ENCODE assay signal across 14 cellular contexts in genomic region chr22:27460596-27461347, GRCh38.
DNase-seq lines count a peak whose midpoint lies in the region; ATAC-seq and TF ChIP-seq lines count a peak whose summit lies in the region.
"Had no signal": no experiment of that assay in that cellular context is flagged by ENCODE, and none has a peak within 500 bp of the region (broad histone marks: within the 10 kb centered on the region; RNA-seq: fewer than 3 reads in every experiment).

No MANE protein-coding gene starts in this region.

- peak overlapping the region; percentile 23 for H2BK120ac ChIP-seq in trophoblast cell (ENCODE audit: insufficient read depth, low read length, poor library complexity)

- H2AFZ ChIP-seq in SK-N-SH (ENCODE audit: low read depth) (no peak overlapping the region; the same call in 1 of the 2 replicates), trophoblast cell (ENCODE audit: insufficient read depth, low read length, poor library complexity) (no peak overlapping the region)

- no peak for TF ChIP-seq EP300 in SK-N-SH (IDR thresholded peaks at IDR 0.05; ENCODE audit: borderline replicate concordance in 1 of 2, low read depth in 1 of 2, low read length in 1 of 2)

- H3K23ac ChIP-seq in trophoblast cell (ENCODE audit: low read length): no peak overlapping the region

- no peak overlapping the region for H3K4ac ChIP-seq in trophoblast cell (ENCODE audit: low read depth, low read length)

- TF ChIP-seq CTCF in AG10803 (conservative IDR thresholded peaks at IDR 0.05; ENCODE audit: low read length): no peak
- TF ChIP-seq CTCF in SK-N-SH (IDR thresholded peaks at IDR 0.05): no peak
- TF ChIP-seq CTCF in fibroblast of pulmonary artery (IDR thresholded peaks at IDR 0.05; ENCODE audit: low read length, missing control alignments): no peak

- CTCF ChIA-PET in SK-N-SH (lab: Yijun Ruan, JAX): interaction anchor here (1.2 kb wide), 1 partner anchor 268 kb away, joined by 3 read pairs; no protein-coding TSS in a partner anchor

- H3K9me3 ChIP-seq in SK-N-SH (no peaks in the 10 kb centered on the region), trophoblast cell (ENCODE audit: insufficient read depth, low read depth, low read length) (no peaks in the 10 kb centered on the region)
- H3K9me3 ChIP-seq: BLaER1 treated with 17β-estradiol and CSF1 and Interleukin-3, amounts not matched to agents 10 nM and 100 nM; HAP-1 had no signal

- H3K79me2 ChIP-seq in SK-N-SH (ENCODE audit: insufficient read depth) (no peaks in the 10 kb centered on the region), trophoblast cell (ENCODE audit: control insufficient read depth, insufficient read depth, low read length, poor library complexity) (no peaks in the 10 kb centered on the region)

- no peak overlapping the region for H3K27ac Mint-ChIP-seq in stimulated activated effector memory CD8-positive, alpha-beta T cell treated with anti-CD3 and anti-CD28 coated beads, Interleukin-12 subunit alpha, Interleukin-12 subunit beta, amount 100 ng/mL, for 72 hours
- no peak overlapping the region for H3K27ac Mint-ChIP-seq in activated T-cell treated with anti-CD3 and anti-CD28 coated beads, Interleukin-2, amount 50 U/mL, for 72 hours
- H3K27ac Mint-ChIP-seq: activated T-helper 17 cell treated with anti-CD3 and anti-CD28 coated beads, Interleukin-2, amount 50 U/mL, for 72 hours had no signal

- TF ChIP-seq RAD21 in SK-N-SH (IDR thresholded peaks at IDR 0.05; ENCODE audit: low read length): no peak

- peaks cover 36% of the 10 kb centered on the region for H3F3A ChIP-seq in SK-N-SH (replicated peaks; ENCODE audit: insufficient read depth)

- H2BK5ac ChIP-seq in trophoblast cell (ENCODE audit: low read depth, low read length, poor library complexity): peak overlapping the region; percentile 18

- no peak overlapping the region for H3K18ac ChIP-seq in trophoblast cell (ENCODE audit: low read length)

- H3K27ac ChIP-seq in SK-N-SH (ENCODE audit: low read depth in 2 of 2, low read length in 1 of 2): peak overlapping the region in 1 of 2 experiments; percentile 61; a peak in 2 of 4 replicates
- H3K27ac ChIP-seq in trophoblast cell (ENCODE audit: low read depth, low read length): no peak overlapping the region
- H3K27ac ChIP-seq: BLaER1 treated with 17β-estradiol and CSF1 and Interleukin-3, amounts not matched to agents 10 nM and 100 nM; spleen had no signal

- no peak overlapping the region for H4K12ac ChIP-seq in trophoblast cell (ENCODE audit: low read depth, low read length)

- H3K36me3 ChIP-seq in SK-N-SH (replicated peaks in 1 of 2; ENCODE audit: control insufficient read depth in 1 of 2, insufficient read depth in 2 of 2, low read length in 1 of 2) (no peaks in the 10 kb centered on the region), trophoblast cell (ENCODE audit: control insufficient read depth in 1 of 2, insufficient read depth in 2 of 2, low read length in 2 of 2) (no peaks in the 10 kb centered on the region)
- H3K36me3 ChIP-seq: BLaER1 treated with 17β-estradiol and CSF1 and Interleukin-3, amounts not matched to agents 10 nM and 100 nM; HAP-1; spleen had no signal

- H2BK12ac ChIP-seq in trophoblast cell (ENCODE audit: low read length): peak overlapping the region; percentile 81

- H3K9ac ChIP-seq in SK-N-SH (peak overlapping the region; percentile 25; the same call in 1 of the 2 replicates), trophoblast cell (ENCODE audit: low read length) (no peak overlapping the region)
- H3K9ac ChIP-seq: BLaER1 treated with 17β-estradiol and CSF1 and Interleukin-3, amounts not matched to agents 10 nM and 100 nM had no signal

- peaks cover 3% of the 10 kb centered on the region for H3K9me3 Mint-ChIP-seq in stimulated activated effector memory CD8-positive, alpha-beta T cell treated with anti-CD3 and anti-CD28 coated beads, Interleukin-12 subunit alpha, Interleukin-12 subunit beta, amount 100 ng/mL, for 72 hours
- H3K9me3 Mint-ChIP-seq in activated T-cell treated with anti-CD3 and anti-CD28 coated beads, Interleukin-2, amount 50 U/mL, for 72 hours: no peaks in the 10 kb centered on the region
- H3K9me3 Mint-ChIP-seq: activated T-helper 17 cell treated with anti-CD3 and anti-CD28 coated beads, Interleukin-2, amount 50 U/mL, for 72 hours had no signal

- no peak overlapping the region for H2AK5ac ChIP-seq in trophoblast cell (ENCODE audit: low read length)

- H3K79me1 ChIP-seq in trophoblast cell (ENCODE audit: low read length): peaks cover 8% of the 10 kb centered on the region

- H3K4me3 ChIP-seq in AG10803 (ENCODE audit: low read length) (no peak overlapping the region), SK-N-SH (ENCODE audit: low read depth in 2 of 2, low read length in 1 of 2) (no peak overlapping the region), fibroblast of pulmonary artery (replicated peaks; ENCODE audit: low read depth, low read length) (no peak overlapping the region), trophoblast cell (ENCODE audit: low read depth, low read length) (no peak overlapping the region)
- H3K4me3 ChIP-seq: BLaER1 treated with 17β-estradiol and CSF1 and Interleukin-3, amounts not matched to agents 10 nM and 100 nM; HAP-1; spleen had no signal

- no peaks in the 10 kb centered on the region for H3K36me3 Mint-ChIP-seq in stimulated activated effector memory CD8-positive, alpha-beta T cell treated with anti-CD3 and anti-CD28 coated beads, Interleukin-12 subunit alpha, Interleukin-12 subunit beta, amount 100 ng/mL, for 72 hours
- H3K36me3 Mint-ChIP-seq in activated T-cell treated with anti-CD3 and anti-CD28 coated beads, Interleukin-2, amount 50 U/mL, for 72 hours (ENCODE audit: insufficient read depth in 2 of 2): no peaks in the 10 kb centered on the region

- 56% methylated on average over 6 of the region's 6 CpGs for WGBS in SK-N-SH (ENCODE audit: low lambda C conversion rate)
- WGBS in trophoblast cell (ENCODE audit: extremely low coverage, insufficient coverage, insufficient read length): no CpG with 5 or more reads among the region's 6 CpGs

- H3K27me3 Mint-ChIP-seq in activated T-cell treated with anti-CD3 and anti-CD28 coated beads, Interleukin-2, amount 50 U/mL, for 72 hours (ENCODE audit: low read depth): peaks cover 7% of the 10 kb centered on the region

- no peak overlapping the region for H3K4me3 Mint-ChIP-seq in stimulated activated effector memory CD8-positive, alpha-beta T cell treated with anti-CD3 and anti-CD28 coated beads, Interleukin-12 subunit alpha, Interleukin-12 subunit beta, amount 100 ng/mL, for 72 hours
- no peak overlapping the region for H3K4me3 Mint-ChIP-seq in activated T-cell treated with anti-CD3 and anti-CD28 coated beads, Interleukin-2, amount 50 U/mL, for 72 hours
- H3K4me3 Mint-ChIP-seq: activated T-helper 17 cell treated with anti-CD3 and anti-CD28 coated beads, Interleukin-2, amount 50 U/mL, for 72 hours had no signal

- peaks cover 0 to 35% of the 10 kb centered on the region in 2 experiments; a peak in 3 of 4 replicates for H3K4me1 ChIP-seq in SK-N-SH (ENCODE audit: control insufficient read depth in 1 of 2, insufficient read depth in 2 of 2, low read depth in 1 of 2, low read length in 1 of 2)
- H3K4me1 ChIP-seq in trophoblast cell (ENCODE audit: control insufficient read depth in 1 of 2, insufficient read depth in 2 of 2, low read length in 2 of 2): peaks cover 17 to 26% of the 10 kb centered on the region in 2 experiments
- H3K4me1 ChIP-seq: spleen had no signal

- no peaks in the 10 kb centered on the region for H3K4me1 Mint-ChIP-seq in stimulated activated effector memory CD8-positive, alpha-beta T cell treated with anti-CD3 and anti-CD28 coated beads, Interleukin-12 subunit alpha, Interleukin-12 subunit beta, amount 100 ng/mL, for 72 hours
- no peaks in the 10 kb centered on the region for H3K4me1 Mint-ChIP-seq in activated T-cell treated with anti-CD3 and anti-CD28 coated beads, Interleukin-2, amount 50 U/mL, for 72 hours (ENCODE audit: low read depth)
- H3K4me1 Mint-ChIP-seq: activated T-helper 17 cell treated with anti-CD3 and anti-CD28 coated beads, Interleukin-2, amount 50 U/mL, for 72 hours had no signal

- POLR2A ChIA-PET in SK-N-SH (lab: Yijun Ruan, JAX): no interaction called here

- ATAC-seq in stimulated activated effector memory CD8-positive, alpha-beta T cell treated with anti-CD3 and anti-CD28 coated beads, Interleukin-12 subunit alpha, Interleukin-12 subunit beta, amount 100 ng/mL, for 72 hours: no peak
- ATAC-seq in activated T-cell treated with anti-CD3 and anti-CD28 coated beads, Interleukin-2, amount 50 U/mL, for 72 hours (replicated peaks in 1 of 2): no peak
- ATAC-seq: activated T-helper 17 cell treated with anti-CD3 and anti-CD28 coated beads, Interleukin-2, amount 50 U/mL, for 72 hours had no signal

- peak; percentile 97 for DNase-seq in AG10803 (ENCODE audit: low read depth)
- DNase-seq in SK-N-SH: no peak
- DNase-seq in fibroblast of pulmonary artery (ENCODE audit: low read depth): peak; percentile 54
- peak; percentile 33 to 71 for DNase-seq in trophoblast cell
- DNase-seq in activated effector memory CD4-positive, alpha-beta T cell treated with anti-CD3 and anti-CD28 coated beads, Interleukin-2, amount 50 U/mL, for 16 hours: no peak
- DNase-seq in SIG-M5 treated with dmso at 0.1 percent for 504 hours (lab: John Stamatoyannopoulos, UW; ENCODE audit: unreplicated experiment): no peak
- DNase-seq in stimulated activated effector memory CD8-positive, alpha-beta T cell treated with anti-CD3 and anti-CD28 coated beads, Interleukin-12 subunit alpha, Interleukin-12 subunit beta, amount 100 ng/mL, for 72 hours (ENCODE audit: low spot score in 2 of 2): no peak
- no peak for DNase-seq in activated T-cell treated with anti-CD3 and anti-CD28 coated beads, Interleukin-2, amount 50 U/mL, for 72 hours
- DNase-seq: MM.1S, SHP77 treated with DMSO at 0.1 percent for 48 hours, spleen had no signal

- H3K4me2 ChIP-seq in SK-N-SH (peak overlapping the region; percentile 38; the same call in 1 of the 2 replicates), trophoblast cell (ENCODE audit: low read length) (no peak overlapping the region)
- H3K4me2 ChIP-seq: BLaER1 treated with 17β-estradiol and CSF1 and Interleukin-3, amounts not matched to agents 10 nM and 100 nM had no signal

- no peak overlapping the region for H4K8ac ChIP-seq in trophoblast cell (ENCODE audit: low read depth, low read length)

- H3K14ac ChIP-seq in trophoblast cell (ENCODE audit: low read length): peak overlapping the region; percentile 17

- H3K27me3 ChIP-seq in SK-N-SH (ENCODE audit: insufficient read depth) (no peaks in the 10 kb centered on the region), trophoblast cell (ENCODE audit: insufficient read depth, low read length) (no peaks in the 10 kb centered on the region)
- H3K27me3 ChIP-seq: BLaER1 treated with 17β-estradiol and CSF1 and Interleukin-3, amounts not matched to agents 10 nM and 100 nM had no signal

- no peaks in the 10 kb centered on the region for H4K20me1 ChIP-seq in SK-N-SH (ENCODE audit: insufficient read depth)
- H4K20me1 ChIP-seq: BLaER1 treated with 17β-estradiol and CSF1 and Interleukin-3, amounts not matched to agents 10 nM and 100 nM had no signal

- H4K91ac ChIP-seq in trophoblast cell (ENCODE audit: low read depth, low read length): peak overlapping the region; percentile 40

- H3K9me2 ChIP-seq in SK-N-SH: no peaks in the 10 kb centered on the region

TF ChIP-seq in SK-N-SH, 30 proteins besides CTCF, POLR2A, EP300 and RAD21 (continues in another document):
- TF ChIP-seq RFX5 (IDR thresholded peaks at IDR 0.05; ENCODE audit: low read length) (no peak), NFIC (IDR thresholded peaks at IDR 0.05; ENCODE audit: borderline replicate concordance) (peak; percentile 62; the same call in 1 of the 2 replicates)

Comparison
In these comparisons a context has a peak if more than half of its experiments do, and no peak if none do; other contexts are left out.
1. DNase-seq: peak in AG10803 (single experiment), fibroblast of pulmonary artery (single experiment) and trophoblast cell (2 of 2); none in SK-N-SH (single experiment), activated effector memory CD4-positive, alpha-beta T cell treated with anti-CD3 and anti-CD28 coated beads, Interleukin-2, amount 50 U/mL, for 16 hours (single experiment), SIG-M5 treated with dmso at 0.1 percent for 504 hours (single experiment), stimulated activated effector memory CD8-positive, alpha-beta T cell treated with anti-CD3 and anti-CD28 coated beads, Interleukin-12 subunit alpha, Interleukin-12 subunit beta, amount 100 ng/mL, for 72 hours (0 of 2) and activated T-cell treated with anti-CD3 and anti-CD28 coated beads, Interleukin-2, amount 50 U/mL, for 72 hours (0 of 2).